ENCODE assay signal across 7 cellular contexts in genomic region chr18:48975817-48976649, GRCh38. TPM values are rescaled to one million over a fixed set of nuclear protein-coding genes. Genes with fewer than 3 reads are reported as not detected.
A peak's percentile ranks its signal among the peaks of the same experiment; 100 is the strongest.
DNase-seq lines count a peak whose midpoint lies in the region; ATAC-seq and TF ChIP-seq lines count a peak whose summit lies in the region.

No MANE protein-coding gene starts in this region.

- H3K4me3 Mint-ChIP-seq in neural progenitor cell = peak overlapping the region; percentile 91

- H3K4me1 Mint-ChIP-seq in neural progenitor cell = peaks cover 30% of the 10 kb centered on the region

- peak; percentile 28 to 83 for TF ChIP-seq POLR2A in thyroid gland (IDR thresholded peaks at IDR 0.05)

- H3K4me2 ChIP-seq in neural progenitor cell = peak overlapping the region; percentile 98

- no peaks in the 10 kb centered on the region for H3K79me2 ChIP-seq in neural progenitor cell (ENCODE audit: low read depth)

- H3K27me3 ChIP-seq in neural progenitor cell (peaks cover 65% of the 10 kb centered on the region), thyroid gland (no peaks in the 10 kb centered on the region)

- peak; percentile 63 for DNase-seq in NCI-H526 treated with DMSO at 0.1 percent for 48 hours (lab: John Stamatoyannopoulos, UW)
- peak; percentile 43 for DNase-seq in activated T-cell treated with anti-CD3 and anti-CD28 coated beads for 4 hours
- DNase-seq in fibroblast of gingiva (ENCODE audit: low read depth) = peak; percentile 40
- DNase-seq in neural progenitor cell (ENCODE audit: low spot score) = peak; percentile 81
- DNase-seq in thyroid gland = peak; percentile 80 to 82

- H3K4me1 ChIP-seq in neural progenitor cell (peaks cover 16% of the 10 kb centered on the region), thyroid gland (peaks cover 13 to 14% of the 10 kb centered on the region in 2 donors)

- WGBS in thyroid gland, 2 donors = 1 to 4% methylated on average over 13 to 18 of the region's 119 CpGs

- no peak overlapping the region for H3K27ac ChIP-seq in neural progenitor cell
- peak overlapping the region; percentile 84 to 98 (median 97) for H3K27ac ChIP-seq in thyroid gland

- H3K27ac Mint-ChIP-seq in neural progenitor cell = no peak overlapping the region

- H3F3A ChIP-seq in neural progenitor cell (ENCODE audit: low read depth) = peaks cover 30% of the 10 kb centered on the region

- peaks cover 31% of the 10 kb centered on the region for H3K27me3 Mint-ChIP-seq in neural progenitor cell (ENCODE audit: insufficient read depth, low read depth)

- peak overlapping the region; percentile 96 for H2AFZ ChIP-seq in neural progenitor cell (replicated peaks)

- TF ChIP-seq CTCF in neural progenitor cell (IDR thresholded peaks at IDR 0.05) = no peak
- TF ChIP-seq CTCF in thyroid gland (IDR thresholded peaks at IDR 0.05) = no peak

- H3K4me3 ChIP-seq in neural progenitor cell (peak overlapping the region; percentile 89), thyroid gland (replicated peaks in 1 of 3) (peak overlapping the region in 2 of 3 donors; percentile 66 to 71)

- intact Hi-C loops in thyroid gland (cut with DNase I) = no loop called here

- H3K36me3 ChIP-seq in neural progenitor cell = no peaks in the 10 kb centered on the region
- H3K36me3 ChIP-seq in thyroid gland = no peaks in the 10 kb centered on the region

- H4K20me1 ChIP-seq in neural progenitor cell (ENCODE audit: low read depth) = peaks cover 14% of the 10 kb centered on the region

- ATAC-seq in GM18517 (IDR thresholded peaks at IDR 0.05; ENCODE audit: unreplicated experiment) (peak; percentile 52), HG02798 (IDR thresholded peaks at IDR 0.05; ENCODE audit: poor library complexity, unreplicated experiment) (peak; percentile 72)

- H3K9ac ChIP-seq in neural progenitor cell = no peak overlapping the region

- H3K36me3 Mint-ChIP-seq in neural progenitor cell = peaks cover 3% of the 10 kb centered on the region

- peaks cover 8% of the 10 kb centered on the region for H3K9me3 Mint-ChIP-seq in neural progenitor cell

- H3K9me3 ChIP-seq in neural progenitor cell (ENCODE audit: low read depth) = no peaks in the 10 kb centered on the region
- H3K9me3 ChIP-seq in thyroid gland = no peaks in the 10 kb centered on the region

RNA-seq across cellular contexts. Expression of gene SMAD7, which starts 25.3 kb away (rescaled TPM):
- total RNA-seq in neural progenitor cell (ENCODE audit: low replicate concordance) (1.1 and 2.0 TPM in 2 replicates), thyroid gland (10 to 100 TPM; 40.1 to 69.3 (median 59.2) TPM)

Comparison
In these comparisons a context has a peak if more than half of its experiments do, and no peak if none do; other contexts are left out.
1. RNA of gene SMAD7, which starts 25.3 kb away (total RNA-seq): 40.1 to 69.3 TPM in thyroid gland; 1.1 to 2.0 TPM in neural progenitor cell; every median in the first group is over 10 times any median in the second.
2. Peak in every context shown above with its lines, with median percentiles within 50 percentile points of each other: DNase-seq.